ENCODE assay signal across 1 cellular context in the genomic region with DNA sequence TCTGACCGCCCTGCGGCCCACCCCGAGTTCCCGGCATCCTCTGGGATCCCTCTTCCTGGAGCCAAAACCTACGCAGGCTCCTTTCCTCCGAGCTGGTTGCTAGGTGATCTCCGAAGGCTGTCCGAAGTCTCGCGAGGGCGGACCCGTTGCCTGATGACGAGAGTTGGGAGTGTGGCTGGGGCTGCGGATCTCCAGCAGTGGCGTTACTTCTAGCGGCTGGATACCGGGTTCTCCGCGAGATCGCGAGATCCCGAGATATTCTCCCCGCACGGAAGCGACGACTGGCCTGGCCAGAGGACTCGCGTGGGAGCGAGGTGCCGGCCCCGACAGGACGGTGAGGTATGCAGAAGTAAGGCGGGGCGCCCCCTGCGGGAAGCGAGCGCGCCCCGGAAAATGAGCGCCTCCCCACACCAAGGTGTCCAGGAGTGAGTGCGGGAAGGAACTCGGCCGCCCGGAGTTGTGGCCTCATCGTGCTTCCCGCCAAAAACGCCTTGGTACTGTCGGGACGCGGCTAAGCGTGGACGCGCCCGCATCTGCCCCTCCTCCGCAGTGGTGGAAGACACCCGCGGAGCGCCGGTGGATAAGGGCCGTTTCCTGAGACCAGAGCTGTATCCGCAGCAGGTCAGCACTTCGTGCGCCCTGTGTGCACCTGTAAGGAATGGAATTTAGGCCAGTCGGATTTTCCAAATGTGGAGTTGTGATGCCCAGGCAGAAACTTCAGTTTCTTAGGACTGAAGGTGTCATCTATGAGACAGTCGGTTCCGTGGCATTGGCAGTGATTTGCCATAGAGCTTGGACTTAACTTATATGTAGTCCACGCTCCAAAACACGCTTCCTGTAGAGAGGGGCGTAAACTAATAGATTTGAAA.
TF ChIP-seq lines count a peak whose summit lies in the region.

A gene (plus strand): TSS at position 146 of the 869 bp plus-strand sequence. CDS start 1,426 bp downstream, outside the sequence.

TF ChIP-seq in K562, 482 proteins besides CTCF, POLR2A, EP300 and RAD21 (continued from another document and continues in another):
- TF ChIP-seq, protein P1, sequence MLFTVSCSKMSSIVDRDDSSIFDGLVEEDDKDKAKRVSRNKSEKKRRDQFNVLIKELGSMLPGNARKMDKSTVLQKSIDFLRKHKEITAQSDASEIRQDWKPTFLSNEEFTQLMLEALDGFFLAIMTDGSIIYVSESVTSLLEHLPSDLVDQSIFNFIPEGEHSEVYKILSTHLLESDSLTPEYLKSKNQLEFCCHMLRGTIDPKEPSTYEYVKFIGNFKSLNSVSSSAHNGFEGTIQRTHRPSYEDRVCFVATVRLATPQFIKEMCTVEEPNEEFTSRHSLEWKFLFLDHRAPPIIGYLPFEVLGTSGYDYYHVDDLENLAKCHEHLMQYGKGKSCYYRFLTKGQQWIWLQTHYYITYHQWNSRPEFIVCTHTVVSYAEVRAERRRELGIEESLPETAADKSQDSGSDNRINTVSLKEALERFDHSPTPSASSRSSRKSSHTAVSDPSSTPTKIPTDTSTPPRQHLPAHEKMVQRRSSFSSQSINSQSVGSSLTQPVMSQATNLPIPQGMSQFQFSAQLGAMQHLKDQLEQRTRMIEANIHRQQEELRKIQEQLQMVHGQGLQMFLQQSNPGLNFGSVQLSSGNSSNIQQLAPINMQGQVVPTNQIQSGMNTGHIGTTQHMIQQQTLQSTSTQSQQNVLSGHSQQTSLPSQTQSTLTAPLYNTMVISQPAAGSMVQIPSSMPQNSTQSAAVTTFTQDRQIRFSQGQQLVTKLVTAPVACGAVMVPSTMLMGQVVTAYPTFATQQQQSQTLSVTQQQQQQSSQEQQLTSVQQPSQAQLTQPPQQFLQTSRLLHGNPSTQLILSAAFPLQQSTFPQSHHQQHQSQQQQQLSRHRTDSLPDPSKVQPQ (CRISPR knock-in tag; IDR thresholded peaks at IDR 0.05; ENCODE audit: borderline replicate concordance): no peak
- TF ChIP-seq ZZZ3 (IDR thresholded peaks at IDR 0.05) (peak; percentile 95), SIN3B (IDR thresholded peaks at IDR 0.05; ENCODE audit: low read depth) (peak; percentile 37; the same call in 1 of the 2 replicates), SMC3 (conservative IDR thresholded peaks at IDR 0.05; ENCODE audit: insufficient read depth, low read depth, low read length) (0 out of 2 replicates have a peak, but pooled peaks have one; percentile 39), NONO (IDR thresholded peaks at IDR 0.05; ENCODE audit: low read depth in 2 of 2, low read length in 1 of 2) (peak; percentile 7 to 35; a peak in 2 of 4 replicates), SMARCB1 (IDR thresholded peaks at IDR 0.05; ENCODE audit: insufficient read length, low read depth) (no peak), ZNF384 (IDR thresholded peaks at IDR 0.05; ENCODE audit: low read depth, low read length) (no peak), MEF2A (IDR thresholded peaks at IDR 0.05; ENCODE audit: control insufficient read depth, low read depth, low read length) (0 out of 2 replicates have a peak, but pooled peaks have one; percentile 9), SMAD1 (IDR thresholded peaks at IDR 0.05; ENCODE audit: low read depth, low read length, partially characterized antibody) (peak; percentile 56), ZNF175 (CRISPR knock-in tag; IDR thresholded peaks at IDR 0.05; ENCODE audit: low read depth) (peak; percentile 6; the same call in 1 of the 2 replicates), FOXA3 (CRISPR knock-in tag; conservative IDR thresholded peaks at IDR 0.05 in 1 of 2, IDR thresholded peaks at IDR 0.05 in 1 of 2) (0 out of 4 replicates have a peak, but pooled peaks of 1 of the 2 experiments have one; percentile 40), HMGN3 (IDR thresholded peaks at IDR 0.05; ENCODE audit: borderline replicate concordance, extremely low read depth, insufficient read length, low read depth, low read length) (peak; percentile 88), CCAR2 (IDR thresholded peaks at IDR 0.05; ENCODE audit: low read depth, low read length) (no peak), TBL1XR1 (IDR thresholded peaks at IDR 0.05; ENCODE audit: low read length in 2 of 2) (peak; percentile 33 to 41; a peak in 2 of 4 replicates), KDM5B (IDR thresholded peaks at IDR 0.05; ENCODE audit: insufficient replicate concordance, low read depth, low read length) (peak; percentile 82), RFX5 (IDR thresholded peaks at IDR 0.05; ENCODE audit: low read depth, low read length) (0 out of 2 replicates have a peak, but pooled peaks have one; percentile 2), CREM (IDR thresholded peaks at IDR 0.05; ENCODE audit: low read depth) (peak; percentile 64), SETDB1 (IDR thresholded peaks at IDR 0.05; ENCODE audit: low read length) (peak; percentile 81), FOXP1 (CRISPR knock-in tag; IDR thresholded peaks at IDR 0.05) (peak; percentile 98), ZNF23 (CRISPR knock-in tag; IDR thresholded peaks at IDR 0.05) (no peak), PRPF4 (IDR thresholded peaks at IDR 0.05; ENCODE audit: insufficient read depth, low read depth, low read length, poor library complexity, severe bottlenecking) (peak; percentile 13), LEF1 (IDR thresholded peaks at IDR 0.05) (peak; percentile 38; the same call in 1 of the 2 replicates)
- TF ChIP-seq, protein P2, sequence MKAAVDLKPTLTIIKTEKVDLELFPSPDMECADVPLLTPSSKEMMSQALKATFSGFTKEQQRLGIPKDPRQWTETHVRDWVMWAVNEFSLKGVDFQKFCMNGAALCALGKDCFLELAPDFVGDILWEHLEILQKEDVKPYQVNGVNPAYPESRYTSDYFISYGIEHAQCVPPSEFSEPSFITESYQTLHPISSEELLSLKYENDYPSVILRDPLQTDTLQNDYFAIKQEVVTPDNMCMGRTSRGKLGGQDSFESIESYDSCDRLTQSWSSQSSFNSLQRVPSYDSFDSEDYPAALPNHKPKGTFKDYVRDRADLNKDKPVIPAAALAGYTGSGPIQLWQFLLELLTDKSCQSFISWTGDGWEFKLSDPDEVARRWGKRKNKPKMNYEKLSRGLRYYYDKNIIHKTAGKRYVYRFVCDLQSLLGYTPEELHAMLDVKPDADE (conservative IDR thresholded peaks at IDR 0.05; ENCODE audit: control insufficient read depth, low read depth, low read length): peak; percentile 70; the same call in 1 of the 2 replicates
- TF ChIP-seq, protein P3, sequence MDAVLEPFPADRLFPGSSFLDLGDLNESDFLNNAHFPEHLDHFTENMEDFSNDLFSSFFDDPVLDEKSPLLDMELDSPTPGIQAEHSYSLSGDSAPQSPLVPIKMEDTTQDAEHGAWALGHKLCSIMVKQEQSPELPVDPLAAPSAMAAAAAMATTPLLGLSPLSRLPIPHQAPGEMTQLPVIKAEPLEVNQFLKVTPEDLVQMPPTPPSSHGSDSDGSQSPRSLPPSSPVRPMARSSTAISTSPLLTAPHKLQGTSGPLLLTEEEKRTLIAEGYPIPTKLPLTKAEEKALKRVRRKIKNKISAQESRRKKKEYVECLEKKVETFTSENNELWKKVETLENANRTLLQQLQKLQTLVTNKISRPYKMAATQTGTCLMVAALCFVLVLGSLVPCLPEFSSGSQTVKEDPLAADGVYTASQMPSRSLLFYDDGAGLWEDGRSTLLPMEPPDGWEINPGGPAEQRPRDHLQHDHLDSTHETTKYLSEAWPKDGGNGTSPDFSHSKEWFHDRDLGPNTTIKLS (IDR thresholded peaks at IDR 0.05; ENCODE audit: borderline replicate concordance, low read depth): peak; percentile 94
- TF ChIP-seq, protein P4, sequence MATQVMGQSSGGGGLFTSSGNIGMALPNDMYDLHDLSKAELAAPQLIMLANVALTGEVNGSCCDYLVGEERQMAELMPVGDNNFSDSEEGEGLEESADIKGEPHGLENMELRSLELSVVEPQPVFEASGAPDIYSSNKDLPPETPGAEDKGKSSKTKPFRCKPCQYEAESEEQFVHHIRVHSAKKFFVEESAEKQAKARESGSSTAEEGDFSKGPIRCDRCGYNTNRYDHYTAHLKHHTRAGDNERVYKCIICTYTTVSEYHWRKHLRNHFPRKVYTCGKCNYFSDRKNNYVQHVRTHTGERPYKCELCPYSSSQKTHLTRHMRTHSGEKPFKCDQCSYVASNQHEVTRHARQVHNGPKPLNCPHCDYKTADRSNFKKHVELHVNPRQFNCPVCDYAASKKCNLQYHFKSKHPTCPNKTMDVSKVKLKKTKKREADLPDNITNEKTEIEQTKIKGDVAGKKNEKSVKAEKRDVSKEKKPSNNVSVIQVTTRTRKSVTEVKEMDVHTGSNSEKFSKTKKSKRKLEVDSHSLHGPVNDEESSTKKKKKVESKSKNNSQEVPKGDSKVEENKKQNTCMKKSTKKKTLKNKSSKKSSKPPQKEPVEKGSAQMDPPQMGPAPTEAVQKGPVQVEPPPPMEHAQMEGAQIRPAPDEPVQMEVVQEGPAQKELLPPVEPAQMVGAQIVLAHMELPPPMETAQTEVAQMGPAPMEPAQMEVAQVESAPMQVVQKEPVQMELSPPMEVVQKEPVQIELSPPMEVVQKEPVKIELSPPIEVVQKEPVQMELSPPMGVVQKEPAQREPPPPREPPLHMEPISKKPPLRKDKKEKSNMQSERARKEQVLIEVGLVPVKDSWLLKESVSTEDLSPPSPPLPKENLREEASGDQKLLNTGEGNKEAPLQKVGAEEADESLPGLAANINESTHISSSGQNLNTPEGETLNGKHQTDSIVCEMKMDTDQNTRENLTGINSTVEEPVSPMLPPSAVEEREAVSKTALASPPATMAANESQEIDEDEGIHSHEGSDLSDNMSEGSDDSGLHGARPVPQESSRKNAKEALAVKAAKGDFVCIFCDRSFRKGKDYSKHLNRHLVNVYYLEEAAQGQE (CRISPR knock-in tag; IDR thresholded peaks at IDR 0.05; ENCODE audit: low read depth): peak; percentile 51; the same call in 1 of the 2 replicates
- TF ChIP-seq, protein P5, sequence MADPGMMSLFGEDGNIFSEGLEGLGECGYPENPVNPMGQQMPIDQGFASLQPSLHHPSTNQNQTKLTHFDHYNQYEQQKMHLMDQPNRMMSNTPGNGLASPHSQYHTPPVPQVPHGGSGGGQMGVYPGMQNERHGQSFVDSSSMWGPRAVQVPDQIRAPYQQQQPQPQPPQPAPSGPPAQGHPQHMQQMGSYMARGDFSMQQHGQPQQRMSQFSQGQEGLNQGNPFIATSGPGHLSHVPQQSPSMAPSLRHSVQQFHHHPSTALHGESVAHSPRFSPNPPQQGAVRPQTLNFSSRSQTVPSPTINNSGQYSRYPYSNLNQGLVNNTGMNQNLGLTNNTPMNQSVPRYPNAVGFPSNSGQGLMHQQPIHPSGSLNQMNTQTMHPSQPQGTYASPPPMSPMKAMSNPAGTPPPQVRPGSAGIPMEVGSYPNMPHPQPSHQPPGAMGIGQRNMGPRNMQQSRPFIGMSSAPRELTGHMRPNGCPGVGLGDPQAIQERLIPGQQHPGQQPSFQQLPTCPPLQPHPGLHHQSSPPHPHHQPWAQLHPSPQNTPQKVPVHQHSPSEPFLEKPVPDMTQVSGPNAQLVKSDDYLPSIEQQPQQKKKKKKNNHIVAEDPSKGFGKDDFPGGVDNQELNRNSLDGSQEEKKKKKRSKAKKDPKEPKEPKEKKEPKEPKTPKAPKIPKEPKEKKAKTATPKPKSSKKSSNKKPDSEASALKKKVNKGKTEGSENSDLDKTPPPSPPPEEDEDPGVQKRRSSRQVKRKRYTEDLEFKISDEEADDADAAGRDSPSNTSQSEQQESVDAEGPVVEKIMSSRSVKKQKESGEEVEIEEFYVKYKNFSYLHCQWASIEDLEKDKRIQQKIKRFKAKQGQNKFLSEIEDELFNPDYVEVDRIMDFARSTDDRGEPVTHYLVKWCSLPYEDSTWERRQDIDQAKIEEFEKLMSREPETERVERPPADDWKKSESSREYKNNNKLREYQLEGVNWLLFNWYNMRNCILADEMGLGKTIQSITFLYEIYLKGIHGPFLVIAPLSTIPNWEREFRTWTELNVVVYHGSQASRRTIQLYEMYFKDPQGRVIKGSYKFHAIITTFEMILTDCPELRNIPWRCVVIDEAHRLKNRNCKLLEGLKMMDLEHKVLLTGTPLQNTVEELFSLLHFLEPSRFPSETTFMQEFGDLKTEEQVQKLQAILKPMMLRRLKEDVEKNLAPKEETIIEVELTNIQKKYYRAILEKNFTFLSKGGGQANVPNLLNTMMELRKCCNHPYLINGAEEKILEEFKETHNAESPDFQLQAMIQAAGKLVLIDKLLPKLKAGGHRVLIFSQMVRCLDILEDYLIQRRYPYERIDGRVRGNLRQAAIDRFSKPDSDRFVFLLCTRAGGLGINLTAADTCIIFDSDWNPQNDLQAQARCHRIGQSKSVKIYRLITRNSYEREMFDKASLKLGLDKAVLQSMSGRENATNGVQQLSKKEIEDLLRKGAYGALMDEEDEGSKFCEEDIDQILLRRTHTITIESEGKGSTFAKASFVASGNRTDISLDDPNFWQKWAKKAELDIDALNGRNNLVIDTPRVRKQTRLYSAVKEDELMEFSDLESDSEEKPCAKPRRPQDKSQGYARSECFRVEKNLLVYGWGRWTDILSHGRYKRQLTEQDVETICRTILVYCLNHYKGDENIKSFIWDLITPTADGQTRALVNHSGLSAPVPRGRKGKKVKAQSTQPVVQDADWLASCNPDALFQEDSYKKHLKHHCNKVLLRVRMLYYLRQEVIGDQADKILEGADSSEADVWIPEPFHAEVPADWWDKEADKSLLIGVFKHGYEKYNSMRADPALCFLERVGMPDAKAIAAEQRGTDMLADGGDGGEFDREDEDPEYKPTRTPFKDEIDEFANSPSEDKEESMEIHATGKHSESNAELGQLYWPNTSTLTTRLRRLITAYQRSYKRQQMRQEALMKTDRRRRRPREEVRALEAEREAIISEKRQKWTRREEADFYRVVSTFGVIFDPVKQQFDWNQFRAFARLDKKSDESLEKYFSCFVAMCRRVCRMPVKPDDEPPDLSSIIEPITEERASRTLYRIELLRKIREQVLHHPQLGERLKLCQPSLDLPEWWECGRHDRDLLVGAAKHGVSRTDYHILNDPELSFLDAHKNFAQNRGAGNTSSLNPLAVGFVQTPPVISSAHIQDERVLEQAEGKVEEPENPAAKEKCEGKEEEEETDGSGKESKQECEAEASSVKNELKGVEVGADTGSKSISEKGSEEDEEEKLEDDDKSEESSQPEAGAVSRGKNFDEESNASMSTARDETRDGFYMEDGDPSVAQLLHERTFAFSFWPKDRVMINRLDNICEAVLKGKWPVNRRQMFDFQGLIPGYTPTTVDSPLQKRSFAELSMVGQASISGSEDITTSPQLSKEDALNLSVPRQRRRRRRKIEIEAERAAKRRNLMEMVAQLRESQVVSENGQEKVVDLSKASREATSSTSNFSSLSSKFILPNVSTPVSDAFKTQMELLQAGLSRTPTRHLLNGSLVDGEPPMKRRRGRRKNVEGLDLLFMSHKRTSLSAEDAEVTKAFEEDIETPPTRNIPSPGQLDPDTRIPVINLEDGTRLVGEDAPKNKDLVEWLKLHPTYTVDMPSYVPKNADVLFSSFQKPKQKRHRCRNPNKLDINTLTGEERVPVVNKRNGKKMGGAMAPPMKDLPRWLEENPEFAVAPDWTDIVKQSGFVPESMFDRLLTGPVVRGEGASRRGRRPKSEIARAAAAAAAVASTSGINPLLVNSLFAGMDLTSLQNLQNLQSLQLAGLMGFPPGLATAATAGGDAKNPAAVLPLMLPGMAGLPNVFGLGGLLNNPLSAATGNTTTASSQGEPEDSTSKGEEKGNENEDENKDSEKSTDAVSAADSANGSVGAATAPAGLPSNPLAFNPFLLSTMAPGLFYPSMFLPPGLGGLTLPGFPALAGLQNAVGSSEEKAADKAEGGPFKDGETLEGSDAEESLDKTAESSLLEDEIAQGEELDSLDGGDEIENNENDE (IDR thresholded peaks at IDR 0.05; ENCODE audit: low read depth, low read length): peak; percentile 63
